In genomic region chr5:91123291-91123690, GRCh38 we compare ENCODE assay signal across 17 cellular contexts.
DNase-seq lines count a peak whose midpoint lies in the region; TF ChIP-seq lines count a peak whose summit lies in the region.
"Had no signal": no experiment of that assay in that cellular context is flagged by ENCODE, and none has a peak within 500 bp of the region (broad histone marks: within the 10 kb centered on the region; RNA-seq: fewer than 3 reads in every experiment).

No MANE protein-coding gene starts in this region.

- H3K4me3 ChIP-seq in coronary artery (no peak overlapping the region), sigmoid colon (no peak overlapping the region), thyroid gland (replicated peaks in 1 of 3) (no peak overlapping the region)
- H3K4me3 ChIP-seq: GM23248 had no signal

- H3K27ac ChIP-seq in coronary artery: peak overlapping the region; percentile 34 to 75
- peak overlapping the region; percentile 57 to 78 (median 66) for H3K27ac ChIP-seq in sigmoid colon
- H3K27ac ChIP-seq in thyroid gland: peak overlapping the region in 2 of 3 donors; percentile 57 to 66
- H3K27ac ChIP-seq: 22Rv1, GM23248 had no signal

- DNase-seq in NCI-H82 (lab: John Stamatoyannopoulos, UW) (peak; percentile 51), NCI-H82 treated with DMSO at 0.1 percent for 48 hours (lab: John Stamatoyannopoulos, UW; ENCODE audit: unreplicated experiment) (no peak), coronary artery (ENCODE audit: low spot score) (no peak), sigmoid colon (no peak), thyroid gland (no peak), SW480 (ENCODE audit: low spot score) (no peak), anterior cingulate cortex (lab: John Stamatoyannopoulos, UW) (no peak)
- DNase-seq in stimulated activated CD4-positive, alpha-beta T cell treated with anti-CD3 and anti-CD28 coated beads, Interleukin-1b, Interleukin-23, amount 100 ng/mL, for 48 hours: no peak
- DNase-seq: HCEC 1CT; Karpas-422; NCI-H1436 treated with DMSO at 0.1 percent for 48 hours; NCI-H2029; NCI-H2171 treated with DMSO at 0.1 percent for 48 hours; NCI-H446; NK-92 treated with Interleukin-12 subunit alpha and Interleukin-12 subunit beta, amount 100 ng/mL, for 24 hours had no signal

- no peak for TF ChIP-seq CTCF in coronary artery (IDR thresholded peaks at IDR 0.05)
- no peak for TF ChIP-seq CTCF in sigmoid colon (IDR thresholded peaks at IDR 0.05)
- TF ChIP-seq CTCF in thyroid gland (IDR thresholded peaks at IDR 0.05): no peak

- H3K36me3 ChIP-seq in sigmoid colon (no peaks in the 10 kb centered on the region), thyroid gland (no peaks in the 10 kb centered on the region)

- H3K4me1 ChIP-seq in sigmoid colon (peaks cover 0 to 88% (median 74%) of the 10 kb centered on the region in 4 donors), thyroid gland (peaks cover 58 to 83% of the 10 kb centered on the region in 2 donors)

- WGBS in sigmoid colon, 2 donors: 59 to 60% methylated on average over 3 of the region's 3 CpGs
- 57 to 64% methylated on average over 3 of the region's 3 CpGs for WGBS in thyroid gland, 2 donors

- intact Hi-C loops in sigmoid colon (cut with DNase I) (loop anchor here (5.0 kb wide), 1 partner anchor 144 kb away; no protein-coding TSS in a partner anchor), thyroid gland (cut with DNase I) (no loop called here)

- H3K27me3 ChIP-seq in sigmoid colon (no peaks in the 10 kb centered on the region), thyroid gland (no peaks in the 10 kb centered on the region)

- TF ChIP-seq POLR2A in sigmoid colon (IDR thresholded peaks at IDR 0.05) (no peak), thyroid gland (IDR thresholded peaks at IDR 0.05) (no peak)

- TF ChIP-seq EP300 in sigmoid colon (IDR thresholded peaks at IDR 0.05): no peak

- no peaks in the 10 kb centered on the region for H3K9me3 ChIP-seq in sigmoid colon
- no peaks in the 10 kb centered on the region for H3K9me3 ChIP-seq in thyroid gland
